Comparison of ENCODE assay signal across 8 cellular contexts in the genomic region with DNA sequence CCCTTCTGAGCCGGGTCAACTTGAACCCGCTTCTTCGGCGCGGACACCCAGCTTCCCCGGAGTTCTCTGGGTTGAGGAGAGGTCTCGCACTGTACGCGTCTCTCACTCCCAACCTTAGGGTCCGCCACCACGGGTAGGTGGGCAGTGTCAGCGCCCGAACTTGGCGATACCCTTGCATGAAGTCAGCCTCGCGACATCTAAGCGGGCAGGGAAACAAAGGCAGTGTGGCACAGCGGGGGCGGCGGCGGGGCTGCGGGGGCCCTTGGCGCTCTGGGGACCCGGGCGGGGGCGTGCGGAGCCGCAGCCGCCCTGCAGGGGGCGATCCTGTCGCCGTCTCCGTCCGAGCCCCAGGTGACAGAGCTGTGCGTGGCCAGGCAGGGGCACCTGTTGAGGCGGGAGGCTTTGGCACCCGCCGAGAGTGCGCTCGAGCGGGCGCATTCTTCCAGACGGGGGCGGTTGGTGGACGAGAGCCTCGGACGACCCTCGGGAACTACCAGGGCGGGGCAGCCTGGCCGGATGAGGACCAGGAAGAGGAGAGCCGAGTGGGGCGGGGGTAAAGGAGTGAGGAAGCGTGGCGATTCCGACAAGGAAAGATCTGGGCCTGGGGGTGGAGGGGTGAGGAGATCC. TPM values are rescaled to one million over a fixed set of nuclear protein-coding genes. Genes with fewer than 3 reads are reported as not detected.
DNase-seq lines count a peak whose midpoint lies in the region; ATAC-seq and TF ChIP-seq lines count a peak whose summit lies in the region.

No MANE protein-coding gene starts in this region.

- no peaks in the 10 kb centered on the region for H3K36me3 ChIP-seq in cardiac muscle cell

- peaks cover 56% of the 10 kb centered on the region for H3K27me3 Mint-ChIP-seq in activated T-helper 17 cell treated with anti-CD3 and anti-CD28 coated beads, Interleukin-2, amount 50 U/mL, for 72 hours

- no peaks in the 10 kb centered on the region for H3K9me3 Mint-ChIP-seq in activated T-helper 17 cell treated with anti-CD3 and anti-CD28 coated beads, Interleukin-2, amount 50 U/mL, for 72 hours

- H3K36me3 Mint-ChIP-seq in activated T-helper 17 cell treated with anti-CD3 and anti-CD28 coated beads, Interleukin-2, amount 50 U/mL, for 72 hours (ENCODE audit: low read depth), result no peaks in the 10 kb centered on the region

- H3K27ac Mint-ChIP-seq in activated T-helper 17 cell treated with anti-CD3 and anti-CD28 coated beads, Interleukin-2, amount 50 U/mL, for 72 hours, result no peak overlapping the region

- H3K27me3 ChIP-seq in cardiac muscle cell, result peaks cover 28% of the 10 kb centered on the region

- TF ChIP-seq CTCF in GM10266 (IDR thresholded peaks at IDR 0.05; ENCODE audit: control insufficient read depth, insufficient read depth, low read depth, missing control alignments) (peak; percentile 60), cardiac muscle cell (IDR thresholded peaks at IDR 0.05; ENCODE audit: low read depth, low read length) (peak; percentile 42), retinal pigment epithelial cell (conservative IDR thresholded peaks at IDR 0.05; ENCODE audit: low read depth, low read length) (peak; percentile 51)

- peak; percentile 70 for ATAC-seq in activated T-helper 17 cell treated with anti-CD3 and anti-CD28 coated beads, Interleukin-2, amount 50 U/mL, for 72 hours (replicated peaks)
- ATAC-seq in GM21515 (IDR thresholded peaks at IDR 0.05; ENCODE audit: unreplicated experiment), result no peak

- H3K4me3 ChIP-seq in cardiac muscle cell (peak overlapping the region; percentile 67), retinal pigment epithelial cell (ENCODE audit: low read length) (peak overlapping the region; percentile 27)

- H3K27ac ChIP-seq in cardiac muscle cell, result no peak overlapping the region

- DNase-seq in GM10266 (ENCODE audit: extremely low spot score) (peak; percentile 88), KBM-7 (peak; percentile 50), cardiac muscle cell (ENCODE audit: low read depth in 1 of 2, low spot score in 1 of 2) (peak in 1 of 2 donors; percentile 51), retinal pigment epithelial cell (ENCODE audit: low read depth) (no peak), NOMO-1 treated with DMSO at 0.1 percent for 48 hours (lab: John Stamatoyannopoulos, UW; ENCODE audit: unreplicated experiment) (no peak), globus pallidus (ENCODE audit: low spot score) (no peak)

- in situ Hi-C loops in KBM-7 (cut with MboI; ENCODE audit: low pct_unique_long_range_greater_than_20kb, low sequenced_read_pairs), result no loop called here

- H3K4me1 ChIP-seq in cardiac muscle cell (ENCODE audit: low read depth), result peaks cover 14% of the 10 kb centered on the region

- H3K4me3 Mint-ChIP-seq in activated T-helper 17 cell treated with anti-CD3 and anti-CD28 coated beads, Interleukin-2, amount 50 U/mL, for 72 hours, result peak overlapping the region; percentile 64

- no peaks in the 10 kb centered on the region for H3K4me1 Mint-ChIP-seq in activated T-helper 17 cell treated with anti-CD3 and anti-CD28 coated beads, Interleukin-2, amount 50 U/mL, for 72 hours

- H3K9me3 ChIP-seq in cardiac muscle cell (ENCODE audit: low read depth), result no peaks in the 10 kb centered on the region

RNA-seq across cellular contexts. Expression of a gene that starts 1.1 kb away (rescaled TPM):
- under 1 TPM; 0.06 to 0.66 TPM for total RNA-seq in activated T-helper 17 cell treated with anti-CD3 and anti-CD28 coated beads, Interleukin-2, amount 50 U/mL, for 72 hours
- 5.8 and 15.2 TPM in 2 replicates for total RNA-seq in cardiac muscle cell
- polyA plus RNA-seq in cardiac muscle cell, result 3.4 and 7.7 TPM in 2 replicates

Comparison
In these comparisons a context has a peak if more than half of its experiments do, and no peak if none do; other contexts are left out.
1. DNase-seq: peak in GM10266 (single experiment) and KBM-7 (single experiment); none in retinal pigment epithelial cell (single experiment), NOMO-1 treated with DMSO at 0.1 percent for 48 hours (single experiment) and globus pallidus (single experiment).
2. Peak in every context shown above with its lines, with median percentiles within 50 percentile points of each other: CTCF ChIP-seq.